8 cellular contexts compared by ENCODE assay signal in the genomic region with DNA sequence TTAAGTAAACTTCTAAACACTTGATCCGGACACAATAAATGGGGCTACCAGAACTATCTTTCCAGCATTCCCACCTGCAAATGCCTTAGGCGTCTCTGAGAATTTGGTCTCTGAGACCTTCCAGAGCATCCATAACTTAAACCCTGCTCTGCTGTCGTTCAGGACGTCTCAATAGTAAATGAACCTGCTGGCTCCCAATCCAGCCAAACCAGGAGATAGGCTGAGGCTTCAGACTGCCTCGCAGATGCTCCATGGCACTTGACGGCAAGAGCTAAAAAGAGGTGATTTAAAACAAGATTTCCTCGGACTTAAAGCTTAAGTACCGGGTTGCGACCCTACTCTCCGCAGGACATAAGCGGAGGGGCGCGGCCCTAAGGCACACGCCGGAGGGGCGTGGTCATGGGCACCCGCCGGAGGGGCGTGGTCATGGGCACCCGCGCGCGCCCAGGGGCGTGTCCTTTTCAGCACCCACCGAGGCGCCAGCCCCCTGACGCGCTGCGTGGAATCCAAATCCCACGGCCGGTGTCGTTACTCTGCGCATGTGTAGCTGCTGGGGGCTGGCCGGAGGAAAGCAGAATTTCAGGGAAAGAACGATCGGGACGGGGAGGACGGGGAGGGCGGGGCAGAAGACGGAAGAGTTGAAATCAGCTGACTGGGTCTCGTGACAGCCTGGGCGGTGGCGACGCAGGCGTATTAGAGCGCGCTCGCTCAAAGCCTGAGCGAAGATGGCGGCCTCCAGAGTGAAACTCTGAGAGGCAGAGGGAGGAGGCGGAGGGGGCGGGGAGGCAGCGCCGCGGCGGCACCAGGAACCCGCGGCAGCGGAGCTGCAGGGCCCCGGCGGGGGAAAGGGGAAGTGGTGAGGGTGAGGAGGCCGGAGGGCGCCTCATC. TPM values are rescaled to one million over a fixed set of nuclear protein-coding genes. Genes with fewer than 3 reads are reported as not detected.
DNase-seq lines count a peak whose midpoint lies in the region; ATAC-seq, FAIRE-seq and TF ChIP-seq lines count a peak whose summit lies in the region.

A gene with protein sequence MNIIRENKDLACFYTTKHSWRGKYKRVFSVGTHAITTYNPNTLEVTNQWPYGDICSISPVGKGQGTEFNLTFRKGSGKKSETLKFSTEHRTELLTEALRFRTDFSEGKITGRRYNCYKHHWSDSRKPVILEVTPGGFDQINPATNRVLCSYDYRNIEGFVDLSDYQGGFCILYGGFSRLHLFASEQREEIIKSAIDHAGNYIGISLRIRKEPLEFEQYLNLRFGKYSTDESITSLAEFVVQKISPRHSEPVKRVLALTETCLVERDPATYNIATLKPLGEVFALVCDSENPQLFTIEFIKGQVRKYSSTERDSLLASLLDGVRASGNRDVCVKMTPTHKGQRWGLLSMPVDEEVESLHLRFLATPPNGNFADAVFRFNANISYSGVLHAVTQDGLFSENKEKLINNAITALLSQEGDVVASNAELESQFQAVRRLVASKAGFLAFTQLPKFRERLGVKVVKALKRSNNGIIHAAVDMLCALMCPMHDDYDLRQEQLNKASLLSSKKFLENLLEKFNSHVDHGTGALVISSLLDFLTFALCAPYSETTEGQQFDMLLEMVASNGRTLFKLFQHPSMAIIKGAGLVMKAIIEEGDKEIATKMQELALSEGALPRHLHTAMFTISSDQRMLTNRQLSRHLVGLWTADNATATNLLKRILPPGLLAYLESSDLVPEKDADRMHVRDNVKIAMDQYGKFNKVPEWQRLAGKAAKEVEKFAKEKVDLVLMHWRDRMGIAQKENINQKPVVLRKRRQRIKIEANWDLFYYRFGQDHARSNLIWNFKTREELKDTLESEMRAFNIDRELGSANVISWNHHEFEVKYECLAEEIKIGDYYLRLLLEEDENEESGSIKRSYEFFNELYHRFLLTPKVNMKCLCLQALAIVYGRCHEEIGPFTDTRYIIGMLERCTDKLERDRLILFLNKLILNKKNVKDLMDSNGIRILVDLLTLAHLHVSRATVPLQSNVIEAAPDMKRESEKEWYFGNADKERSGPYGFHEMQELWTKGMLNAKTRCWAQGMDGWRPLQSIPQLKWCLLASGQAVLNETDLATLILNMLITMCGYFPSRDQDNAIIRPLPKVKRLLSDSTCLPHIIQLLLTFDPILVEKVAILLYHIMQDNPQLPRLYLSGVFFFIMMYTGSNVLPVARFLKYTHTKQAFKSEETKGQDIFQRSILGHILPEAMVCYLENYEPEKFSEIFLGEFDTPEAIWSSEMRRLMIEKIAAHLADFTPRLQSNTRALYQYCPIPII (N-terminal part only) (plus strand): TSS at position 696 of the 888 bp plus-strand sequence. CDS start 17,049 bp downstream, outside the sequence.

- H3K9me3 Mint-ChIP-seq in T-helper 2 cell treated with Interferon-gamma antibody and Interleukin-4, amounts not matched to agents 5 μg/mL and 100 μg/mL, for 36 hours = no peaks in the 10 kb centered on the region
- no peaks in the 10 kb centered on the region for H3K9me3 Mint-ChIP-seq in astrocyte (ENCODE audit: unreplicated experiment)

- DNase-seq in GM18507 (ENCODE audit: extremely low spot score, insufficient read length, low read depth) (peak; percentile 78), NCI-H1930 (lab: John Stamatoyannopoulos, UW) (peak; percentile 83 to 89), astrocyte (ENCODE audit: low read depth) (peak; percentile 82), hepatic stellate cell (ENCODE audit: low spot score) (peak; percentile 93), putamen (ENCODE audit: low spot score) (peak; percentile 94), uterus (peak; percentile 93 to 94)
- DNase-seq in T-helper 2 cell treated with Interferon-gamma antibody and Interleukin-4, amounts not matched to agents 5 μg/mL and 100 μg/mL, for 36 hours (ENCODE audit: low spot score) = peak; percentile 92

- H3K27ac ChIP-seq in astrocyte (ENCODE audit: low read depth, low read length) (peak within 1 kb of the TSS; percentile 81), uterus (peak within 1 kb of the TSS; percentile 88 to 91)

- H3K4me3 ChIP-seq in astrocyte (ENCODE audit: insufficient read depth, low read depth, low read length) = peak within 1 kb of the TSS; percentile 94
- H3K4me3 ChIP-seq in uterus = peak within 1 kb of the TSS; percentile 73 to 98

- peak within 1 kb of the TSS; percentile 97 for H3K27ac Mint-ChIP-seq in T-helper 2 cell treated with Interferon-gamma antibody and Interleukin-4, amounts not matched to agents 5 μg/mL and 100 μg/mL, for 36 hours
- peak within 1 kb of the TSS; percentile 96 for H3K27ac Mint-ChIP-seq in astrocyte (ENCODE audit: unreplicated experiment)

- peaks cover 12% of the 10 kb centered on the region for H3K36me3 Mint-ChIP-seq in T-helper 2 cell treated with Interferon-gamma antibody and Interleukin-4, amounts not matched to agents 5 μg/mL and 100 μg/mL, for 36 hours (ENCODE audit: low read depth)
- no peaks in the 10 kb centered on the region for H3K36me3 Mint-ChIP-seq in astrocyte (ENCODE audit: low read depth, unreplicated experiment)

- H3K9me3 ChIP-seq in astrocyte (ENCODE audit: insufficient read depth, low read depth, low read length) = no peaks in the 10 kb centered on the region
- H3K9me3 ChIP-seq in uterus = no peaks in the 10 kb centered on the region

- peaks cover 9% of the 10 kb centered on the region for H4K20me1 ChIP-seq in astrocyte (ENCODE audit: insufficient read depth, low read length)

- TF ChIP-seq POLR2A in uterus (IDR thresholded peaks at IDR 0.05) = peak; percentile 65 to 73

- H3K4me1 Mint-ChIP-seq in T-helper 2 cell treated with Interferon-gamma antibody and Interleukin-4, amounts not matched to agents 5 μg/mL and 100 μg/mL, for 36 hours (ENCODE audit: low read depth) = peaks cover 31% of the 10 kb centered on the region
- peaks cover 16% of the 10 kb centered on the region for H3K4me1 Mint-ChIP-seq in astrocyte (ENCODE audit: low read depth, unreplicated experiment)

- H3K36me3 ChIP-seq in astrocyte (ENCODE audit: insufficient read depth, low read length) (no peaks in the 10 kb centered on the region), uterus (no peaks in the 10 kb centered on the region)

- no peak for TF ChIP-seq CTCF in astrocyte (IDR thresholded peaks at IDR 0.05; ENCODE audit: insufficient read depth, low read depth, low read length)
- no peak for TF ChIP-seq CTCF in uterus (IDR thresholded peaks at IDR 0.05)

- H3K9ac ChIP-seq in astrocyte (ENCODE audit: low read length) = peak within 1 kb of the TSS; percentile 91

- H3K79me2 ChIP-seq in astrocyte (ENCODE audit: insufficient read depth, low read length) = peaks cover 42% of the 10 kb centered on the region

- intact Hi-C loops in uterus (cut with DNase I; ENCODE audit: low total_unique reads) = no loop called here

- no peaks in the 10 kb centered on the region for H3K27me3 ChIP-seq in astrocyte (ENCODE audit: insufficient read depth, low read length)
- no peaks in the 10 kb centered on the region for H3K27me3 ChIP-seq in uterus

- H3K27me3 Mint-ChIP-seq in T-helper 2 cell treated with Interferon-gamma antibody and Interleukin-4, amounts not matched to agents 5 μg/mL and 100 μg/mL, for 36 hours (ENCODE audit: low read depth) = peaks cover 4% of the 10 kb centered on the region
- H3K27me3 Mint-ChIP-seq in astrocyte (ENCODE audit: low read depth, unreplicated experiment) = no peaks in the 10 kb centered on the region

- FAIRE-seq in GM18507 (lab: Jason Lieb, UNC) (peak; percentile 89), astrocyte (lab: Jason Lieb, UNC) (no peak)

- peak; percentile 90 for ATAC-seq in HG02973 (IDR thresholded peaks at IDR 0.05; ENCODE audit: unreplicated experiment)

- H3K4me2 ChIP-seq in astrocyte (ENCODE audit: low read length) = peak within 1 kb of the TSS; percentile 86

- H3K4me3 Mint-ChIP-seq in T-helper 2 cell treated with Interferon-gamma antibody and Interleukin-4, amounts not matched to agents 5 μg/mL and 100 μg/mL, for 36 hours = peak within 1 kb of the TSS; percentile 98
- peak within 1 kb of the TSS; percentile 97 for H3K4me3 Mint-ChIP-seq in astrocyte (ENCODE audit: unreplicated experiment)

- no peaks in the 10 kb centered on the region for H3K4me1 ChIP-seq in astrocyte (ENCODE audit: insufficient read depth, low read length)
- peaks cover 0 to under 1% of the 10 kb centered on the region in 2 donors for H3K4me1 ChIP-seq in uterus

- peak within 1 kb of the TSS; percentile 92 for H2AFZ ChIP-seq in astrocyte (ENCODE audit: low read depth, low read length)

RNA-seq across cellular contexts. Expression of the gene that starts here (rescaled TPM):
- total RNA-seq in astrocyte = 38.5 and 41.0 TPM in 2 replicates
- 10 to 100 TPM; 21.2 to 86.9 (median 54.6) TPM for total RNA-seq in uterus

Comparison
In these comparisons a context has a peak if more than half of its experiments do, and no peak if none do; other contexts are left out.
1. Peak in every context shown above with its lines: DNase-seq, ATAC-seq, H3K4me3 ChIP-seq and H3K27ac ChIP-seq.